ENCODE assay signal across 16 cellular contexts in genomic region chr14:88798161-88798560, GRCh38. TPM values are rescaled to one million over a fixed set of nuclear protein-coding genes. Genes with fewer than 3 reads are reported as not detected.
A peak's percentile ranks its signal among the peaks of the same experiment; 100 is the strongest.
DNase-seq lines count a peak whose midpoint lies in the region; ATAC-seq and TF ChIP-seq lines count a peak whose summit lies in the region.
"Had no signal": no experiment of that assay in that cellular context is flagged by ENCODE, and none has a peak within 500 bp of the region (broad histone marks: within the 10 kb centered on the region; RNA-seq: fewer than 3 reads in every experiment).

No MANE protein-coding gene starts in this region.

- no peak for TF ChIP-seq CTCF in progenitor cell of endocrine pancreas (IDR thresholded peaks at IDR 0.05; ENCODE audit: unreplicated experiment)

- ATAC-seq in HG03045 (IDR thresholded peaks at IDR 0.05; ENCODE audit: unreplicated experiment), result no peak
- ATAC-seq: activated T-cell treated with anti-CD3 and anti-CD28 coated beads, Interleukin-2, amount 50 U/mL, for 72 hours; left cardiac atrium; stimulated activated effector memory CD8-positive, alpha-beta T cell treated with anti-CD3 and anti-CD28 coated beads, Interleukin-12 subunit alpha, Interleukin-12 subunit beta, amount 100 ng/mL, for 72 hours had no signal

- H3K4me1 Mint-ChIP-seq in progenitor cell of endocrine pancreas (ENCODE audit: low read depth), result no peaks in the 10 kb centered on the region
- H3K4me1 Mint-ChIP-seq: stimulated activated effector memory CD8-positive, alpha-beta T cell treated with anti-CD3 and anti-CD28 coated beads, Interleukin-12 subunit alpha, Interleukin-12 subunit beta, amount 100 ng/mL, for 72 hours had no signal

- H3K27ac Mint-ChIP-seq in progenitor cell of endocrine pancreas, result peak overlapping the region; percentile 56
- H3K27ac Mint-ChIP-seq: activated CD4-positive, alpha-beta memory T cell treated with anti-CD3 and anti-CD28 coated beads for 36 hours; activated naive CD8-positive, alpha-beta T cell treated with anti-CD3 and anti-CD28 coated beads, Interleukin-2, amount 10 ng/mL, durations not matched to agents 7 days and 5 days; activated T-cell treated with anti-CD3 and anti-CD28 coated beads, Interleukin-2, amount 50 U/mL, for 72 hours; H9; stimulated activated effector memory CD8-positive, alpha-beta T cell treated with anti-CD3 and anti-CD28 coated beads, Interleukin-12 subunit alpha, Interleukin-12 subunit beta, amount 100 ng/mL, for 72 hours had no signal

- DNase-seq in NCI-H2029 (lab: John Stamatoyannopoulos, UW) (peak; percentile 2), NCI-H2029 treated with DMSO at 0.1 percent for 48 hours (lab: John Stamatoyannopoulos, UW) (no peak), NCI-H2171 treated with DMSO at 0.1 percent for 48 hours (lab: John Stamatoyannopoulos, UW) (peak; percentile 98), RPMI8226 (peak; percentile 45), progenitor cell of endocrine pancreas (ENCODE audit: low spot score, unreplicated experiment) (no peak), mucosa of gallbladder (ENCODE audit: low spot score) (no peak)
- no peak for DNase-seq in activated CD4-positive, CD25-positive, alpha-beta regulatory T cell treated with anti-CD3 and anti-CD28 coated beads, Interleukin-2, amount 50 U/mL, for 72 hours
- DNase-seq: 8988T; activated CD4-positive, alpha-beta memory T cell treated with anti-CD3 and anti-CD28 coated beads for 36 hours; activated naive CD8-positive, alpha-beta T cell treated with anti-CD3 and anti-CD28 coated beads, Interleukin-2, amount 10 ng/mL, durations not matched to agents 7 days and 5 days; activated T-cell treated with anti-CD3 and anti-CD28 coated beads, Interleukin-2, amount 50 U/mL, for 72 hours; H9; left cardiac atrium; trophoblast cell had no signal

- H3K27me3 Mint-ChIP-seq in progenitor cell of endocrine pancreas, result no peaks in the 10 kb centered on the region

- H3K9me3 Mint-ChIP-seq in progenitor cell of endocrine pancreas (ENCODE audit: low read depth), result no peaks in the 10 kb centered on the region
- H3K9me3 Mint-ChIP-seq: activated CD4-positive, alpha-beta memory T cell treated with anti-CD3 and anti-CD28 coated beads for 36 hours; activated naive CD8-positive, alpha-beta T cell treated with anti-CD3 and anti-CD28 coated beads, Interleukin-2, amount 10 ng/mL, durations not matched to agents 7 days and 5 days; activated T-cell treated with anti-CD3 and anti-CD28 coated beads, Interleukin-2, amount 50 U/mL, for 72 hours; H9; stimulated activated effector memory CD8-positive, alpha-beta T cell treated with anti-CD3 and anti-CD28 coated beads, Interleukin-12 subunit alpha, Interleukin-12 subunit beta, amount 100 ng/mL, for 72 hours had no signal

- H3K4me3 Mint-ChIP-seq in progenitor cell of endocrine pancreas (ENCODE audit: low read depth), result no peak overlapping the region
- H3K4me3 Mint-ChIP-seq: activated CD4-positive, alpha-beta memory T cell treated with anti-CD3 and anti-CD28 coated beads for 36 hours; activated naive CD8-positive, alpha-beta T cell treated with anti-CD3 and anti-CD28 coated beads, Interleukin-2, amount 10 ng/mL, durations not matched to agents 7 days and 5 days; activated T-cell treated with anti-CD3 and anti-CD28 coated beads, Interleukin-2, amount 50 U/mL, for 72 hours; H9; stimulated activated effector memory CD8-positive, alpha-beta T cell treated with anti-CD3 and anti-CD28 coated beads, Interleukin-12 subunit alpha, Interleukin-12 subunit beta, amount 100 ng/mL, for 72 hours had no signal

- H3K36me3 Mint-ChIP-seq in progenitor cell of endocrine pancreas (ENCODE audit: insufficient read depth), result no peaks in the 10 kb centered on the region
- H3K36me3 Mint-ChIP-seq: activated CD4-positive, alpha-beta memory T cell treated with anti-CD3 and anti-CD28 coated beads for 36 hours; activated naive CD8-positive, alpha-beta T cell treated with anti-CD3 and anti-CD28 coated beads, Interleukin-2, amount 10 ng/mL, durations not matched to agents 7 days and 5 days; stimulated activated effector memory CD8-positive, alpha-beta T cell treated with anti-CD3 and anti-CD28 coated beads, Interleukin-12 subunit alpha, Interleukin-12 subunit beta, amount 100 ng/mL, for 72 hours had no signal

RNA-seq across cellular contexts. Expression of gene EML5, which starts 5.4 kb away (rescaled TPM):
- total RNA-seq in progenitor cell of endocrine pancreas (6.0 and 6.1 TPM in 2 replicates), mucosa of gallbladder (1.7 TPM)

RNA-seq across cellular contexts. Expression of gene TTC8, which starts 26.3 kb away (rescaled TPM):
- total RNA-seq in progenitor cell of endocrine pancreas (29.7 and 30.0 TPM in 2 replicates), mucosa of gallbladder (21.1 TPM)

Comparison
In these comparisons a context has a peak if more than half of its experiments do, and no peak if none do; other contexts are left out.
1. DNase-seq: peak in NCI-H2029 (single experiment), NCI-H2171 treated with DMSO at 0.1 percent for 48 hours (single experiment) and RPMI8226 (single experiment); none in NCI-H2029 treated with DMSO at 0.1 percent for 48 hours (single experiment), progenitor cell of endocrine pancreas (single experiment), activated CD4-positive, CD25-positive, alpha-beta regulatory T cell treated with anti-CD3 and anti-CD28 coated beads, Interleukin-2, amount 50 U/mL, for 72 hours (single experiment) and mucosa of gallbladder (single experiment).